ENCODE assay signal across 12 cellular contexts in the genomic region with DNA sequence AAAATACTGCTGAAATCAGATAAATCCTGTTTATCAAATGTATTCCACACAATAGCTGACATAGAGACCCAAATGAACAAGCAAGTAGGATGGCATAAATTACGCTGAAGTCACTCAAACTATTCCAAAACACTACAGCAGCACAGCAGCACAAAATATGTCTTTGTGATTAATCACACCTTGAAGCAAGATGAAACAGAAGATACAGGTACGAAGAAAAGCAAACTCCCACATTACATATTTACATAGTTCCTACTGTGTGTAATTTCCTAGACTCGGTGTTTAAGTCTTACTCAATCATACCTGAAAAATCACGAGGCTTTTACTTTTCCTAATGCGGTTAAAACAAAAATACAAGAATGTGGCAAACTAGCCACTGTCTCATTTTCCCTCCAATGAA.
"Had no signal": no experiment of that assay in that cellular context is flagged by ENCODE, and none has a peak within 500 bp of the region (broad histone marks: within the 10 kb centered on the region; RNA-seq: fewer than 3 reads in every experiment).

No MANE protein-coding gene starts in this region.

- H3K9me3 Mint-ChIP-seq: activated naive CD4-positive, alpha-beta T cell treated with anti-CD3 and anti-CD28 coated beads for 36 hours; central memory CD8-positive, alpha-beta T cell; natural killer cell; stimulated activated effector memory CD8-positive, alpha-beta T cell treated with anti-CD3 and anti-CD28 coated beads, Interleukin-12 subunit alpha, Interleukin-12 subunit beta, amount 100 ng/mL, for 72 hours; type B pancreatic cell had no signal

- H3K27me3 Mint-ChIP-seq: central memory CD8-positive, alpha-beta T cell; progenitor cell of endocrine pancreas; type B pancreatic cell had no signal

- H3K4me3 Mint-ChIP-seq: activated naive CD4-positive, alpha-beta T cell treated with anti-CD3 and anti-CD28 coated beads for 36 hours; central memory CD8-positive, alpha-beta T cell; natural killer cell; stimulated activated effector memory CD8-positive, alpha-beta T cell treated with anti-CD3 and anti-CD28 coated beads, Interleukin-12 subunit alpha, Interleukin-12 subunit beta, amount 100 ng/mL, for 72 hours; type B pancreatic cell had no signal

- H3K36me3 Mint-ChIP-seq: natural killer cell had no signal

- ATAC-seq: natural killer cell had no signal

- H3K27ac Mint-ChIP-seq: activated naive CD4-positive, alpha-beta T cell treated with anti-CD3 and anti-CD28 coated beads for 36 hours; natural killer cell; progenitor cell of endocrine pancreas; stimulated activated effector memory CD8-positive, alpha-beta T cell treated with anti-CD3 and anti-CD28 coated beads, Interleukin-12 subunit alpha, Interleukin-12 subunit beta, amount 100 ng/mL, for 72 hours; type B pancreatic cell had no signal

- DNase-seq: activated CD4-positive, alpha-beta T cell treated with anti-CD3 and anti-CD28 coated beads for 1 hour; activated naive CD4-positive, alpha-beta T cell treated with anti-CD3 and anti-CD28 coated beads for 36 hours; dermis blood vessel endothelial cell; natural killer cell; nucleus accumbens; right cardiac atrium; small intestine; substantia nigra had no signal
